ENCODE assay signal across 31 cellular contexts in the genomic region with DNA sequence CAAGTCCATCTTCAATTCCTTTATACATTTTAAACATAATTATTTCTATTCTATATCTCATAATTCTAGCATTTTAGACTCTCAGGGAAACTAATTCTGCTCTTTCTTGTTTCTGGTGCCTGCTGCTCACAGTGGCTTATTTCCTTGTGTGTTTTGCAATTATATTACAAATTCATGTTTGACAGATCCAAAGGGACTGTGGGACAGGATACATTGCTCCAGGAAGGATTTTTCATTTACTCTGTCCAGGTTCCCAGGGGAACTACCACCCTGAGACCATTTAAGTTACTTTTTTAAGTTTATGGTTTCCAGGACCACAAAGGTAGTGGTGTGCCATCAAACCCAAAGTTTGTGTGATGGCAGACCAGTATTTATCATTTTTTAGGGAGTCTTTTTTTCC. TPM values are rescaled to one million over a fixed set of nuclear protein-coding genes. Genes with fewer than 3 reads are reported as not detected.
"Had no signal": no experiment of that assay in that cellular context is flagged by ENCODE, and none has a peak within 500 bp of the region (broad histone marks: within the 10 kb centered on the region; RNA-seq: fewer than 3 reads in every experiment).

No MANE protein-coding gene starts in this region.

- H3K4me1 Mint-ChIP-seq: activated CD4-positive, alpha-beta memory T cell treated with anti-CD3 and anti-CD28 coated beads, Interleukin-2, amount 10 ng/mL, durations not matched to agents 7 days and 5 days; activated naive CD4-positive, alpha-beta T cell treated with anti-CD3 and anti-CD28 coated beads, Interleukin-2, amount 10 ng/mL, durations not matched to agents 7 days and 5 days; activated naive CD8-positive, alpha-beta T cell treated with anti-CD3 and anti-CD28 coated beads, Interleukin-2, amount 10 ng/mL, durations not matched to agents 7 days and 5 days; brain; central memory CD8-positive, alpha-beta T cell had no signal

- H3K36me3 Mint-ChIP-seq: activated naive CD4-positive, alpha-beta T cell treated with anti-CD3 and anti-CD28 coated beads, Interleukin-2, amount 10 ng/mL, durations not matched to agents 7 days and 5 days; activated naive CD4-positive, alpha-beta T cell treated with anti-CD3 and anti-CD28 coated beads, Interleukin-2, amount 50 U/mL, for 72 hours; activated naive CD8-positive, alpha-beta T cell treated with anti-CD3 and anti-CD28 coated beads, Interleukin-2, amount 10 ng/mL, durations not matched to agents 7 days and 5 days; brain had no signal

- H3K36me3 ChIP-seq: ascending aorta, esophagus muscularis mucosa, gastrocnemius medialis had no signal

- DNase-seq: activated CD4-positive, alpha-beta memory T cell treated with anti-CD3 and anti-CD28 coated beads, Interleukin-2, amount 10 ng/mL, durations not matched to agents 7 days and 5 days; activated CD4-positive, alpha-beta T cell treated with anti-CD3 and anti-CD28 coated beads for 36 hours; activated CD4-positive, alpha-beta T cell treated with anti-CD3 and anti-CD28 coated beads, Interleukin-2, amount 10 ng/mL, durations not matched to agents 24 days and 14 days; activated CD4-positive, CD25-positive, alpha-beta regulatory T cell; activated CD4-positive, CD25-positive, alpha-beta regulatory T cell treated with anti-CD3 and anti-CD28 coated beads, Interleukin-2, amount 50 U/mL, for 72 hours; activated CD8-positive, alpha-beta memory T cell treated with anti-CD3 and anti-CD28 coated beads, Interleukin-2, amount 50 U/mL, for 48 hours; activated gamma-delta T cell; activated naive CD4-positive, alpha-beta T cell; activated naive CD4-positive, alpha-beta T cell treated with anti-CD3 and anti-CD28 coated beads, Interleukin-2, amount 10 ng/mL, durations not matched to agents 7 days and 5 days; activated naive CD8-positive, alpha-beta T cell treated with anti-CD3 and anti-CD28 coated beads, Interleukin-2, amount 10 ng/mL, durations not matched to agents 7 days and 5 days; activated T-cell treated with anti-CD3 and anti-CD28 coated beads for 4 hours; activated T-cell treated with anti-CD3 and anti-CD28 coated beads, Interleukin-2, amount 50 U/mL, for 24 hours; activated T-cell treated with anti-CD3 and anti-CD28 coated beads, Interleukin-2, amount 50 U/mL, for 72 hours; cortex of kidney; dermis blood vessel endothelial cell; effector CD4-positive, alpha-beta T cell; effector memory CD8-positive, alpha-beta T cell; erythroblast; foreskin keratinocyte; gastrocnemius medialis; glutamatergic neuron; SW 1271; T-helper 1 cell; T-helper 17 cell; T1000 had no signal

- H3K9me3 Mint-ChIP-seq: activated CD4-positive, alpha-beta memory T cell treated with anti-CD3 and anti-CD28 coated beads, Interleukin-2, amount 10 ng/mL, durations not matched to agents 7 days and 5 days; activated CD4-positive, alpha-beta T cell treated with anti-CD3 and anti-CD28 coated beads, Interleukin-2, amount 10 ng/mL, durations not matched to agents 24 days and 14 days; activated naive CD4-positive, alpha-beta T cell treated with anti-CD3 and anti-CD28 coated beads, Interleukin-2, amount 10 ng/mL, durations not matched to agents 7 days and 5 days; activated naive CD4-positive, alpha-beta T cell treated with anti-CD3 and anti-CD28 coated beads, Interleukin-2, amount 50 U/mL, for 72 hours; activated naive CD8-positive, alpha-beta T cell treated with anti-CD3 and anti-CD28 coated beads, Interleukin-2, amount 10 ng/mL, durations not matched to agents 7 days and 5 days; activated T-cell treated with anti-CD3 and anti-CD28 coated beads, Interleukin-2, amount 50 U/mL, for 24 hours; central memory CD8-positive, alpha-beta T cell; effector memory CD8-positive, alpha-beta T cell; T-helper 2 cell treated with Interferon-gamma antibody and Interleukin-4, amounts not matched to agents 5 μg/mL and 100 μg/mL, for 36 hours had no signal

- H3K27me3 ChIP-seq: ascending aorta, gastrocnemius medialis had no signal

- H3K27ac Mint-ChIP-seq: activated CD4-positive, alpha-beta memory T cell treated with anti-CD3 and anti-CD28 coated beads, Interleukin-2, amount 10 ng/mL, durations not matched to agents 7 days and 5 days; activated CD4-positive, alpha-beta T cell treated with anti-CD3 and anti-CD28 coated beads for 36 hours; activated CD4-positive, alpha-beta T cell treated with anti-CD3 and anti-CD28 coated beads, Interleukin-2, amount 10 ng/mL, durations not matched to agents 24 days and 14 days; activated naive CD4-positive, alpha-beta T cell treated with anti-CD3 and anti-CD28 coated beads, Interleukin-2, amount 10 ng/mL, durations not matched to agents 7 days and 5 days; activated naive CD4-positive, alpha-beta T cell treated with anti-CD3 and anti-CD28 coated beads, Interleukin-2, amount 50 U/mL, for 72 hours; activated naive CD8-positive, alpha-beta T cell treated with anti-CD3 and anti-CD28 coated beads, Interleukin-2, amount 10 ng/mL, durations not matched to agents 7 days and 5 days; activated T-cell treated with anti-CD3 and anti-CD28 coated beads, Interleukin-2, amount 50 U/mL, for 24 hours; activated T-cell treated with anti-CD3 and anti-CD28 coated beads, Interleukin-2, amount 50 U/mL, for 72 hours; brain; effector memory CD8-positive, alpha-beta T cell; T-helper 17 cell; T-helper 2 cell treated with Interferon-gamma antibody and Interleukin-4, amounts not matched to agents 5 μg/mL and 100 μg/mL, for 36 hours had no signal

- H3K27ac ChIP-seq: ascending aorta, esophagus muscularis mucosa, foreskin keratinocyte, gastrocnemius medialis had no signal

- H3K4me3 ChIP-seq: ascending aorta, esophagus muscularis mucosa, gastrocnemius medialis had no signal

- ATAC-seq: activated CD4-positive, alpha-beta T cell treated with anti-CD3 and anti-CD28 coated beads for 36 hours; activated naive CD4-positive, alpha-beta T cell treated with anti-CD3 and anti-CD28 coated beads, Interleukin-2, amount 50 U/mL, for 72 hours; activated T-cell treated with anti-CD3 and anti-CD28 coated beads, Interleukin-2, amount 50 U/mL, for 72 hours; effector memory CD8-positive, alpha-beta T cell; foreskin keratinocyte; gastrocnemius medialis; T-helper 17 cell had no signal

- H3K4me1 ChIP-seq: ascending aorta, foreskin keratinocyte, gastrocnemius medialis had no signal

- H3K4me3 Mint-ChIP-seq: activated CD4-positive, alpha-beta memory T cell treated with anti-CD3 and anti-CD28 coated beads, Interleukin-2, amount 10 ng/mL, durations not matched to agents 7 days and 5 days; activated CD4-positive, alpha-beta T cell treated with anti-CD3 and anti-CD28 coated beads for 36 hours; activated CD4-positive, alpha-beta T cell treated with anti-CD3 and anti-CD28 coated beads, Interleukin-2, amount 10 ng/mL, durations not matched to agents 24 days and 14 days; activated naive CD4-positive, alpha-beta T cell treated with anti-CD3 and anti-CD28 coated beads, Interleukin-2, amount 10 ng/mL, durations not matched to agents 7 days and 5 days; activated naive CD8-positive, alpha-beta T cell treated with anti-CD3 and anti-CD28 coated beads, Interleukin-2, amount 10 ng/mL, durations not matched to agents 7 days and 5 days; activated T-cell treated with anti-CD3 and anti-CD28 coated beads, Interleukin-2, amount 50 U/mL, for 24 hours; activated T-cell treated with anti-CD3 and anti-CD28 coated beads, Interleukin-2, amount 50 U/mL, for 72 hours; brain; central memory CD8-positive, alpha-beta T cell; effector memory CD8-positive, alpha-beta T cell; T-helper 17 cell; T-helper 2 cell treated with Interferon-gamma antibody and Interleukin-4, amounts not matched to agents 5 μg/mL and 100 μg/mL, for 36 hours had no signal

- H3K9me3 ChIP-seq: ascending aorta, esophagus muscularis mucosa, gastrocnemius medialis had no signal

RNA-seq across cellular contexts. Expression of gene TTC39A, which starts 6.6 kb away (rescaled TPM):
- total RNA-seq: activated CD4-positive, alpha-beta memory T cell treated with anti-CD3 and anti-CD28 coated beads, Interleukin-2, amount 10 ng/mL, durations not matched to agents 7 days and 5 days; activated naive CD8-positive, alpha-beta T cell treated with anti-CD3 and anti-CD28 coated beads, Interleukin-2, amount 10 ng/mL, durations not matched to agents 7 days and 5 days; ascending aorta; T-helper 17 cell had no signal
